In genomic region chr2:161244387-161245236, GRCh38 we compare ENCODE assay signal across 8 cellular contexts.
DNase-seq lines count a peak whose midpoint lies in the region; ATAC-seq and TF ChIP-seq lines count a peak whose summit lies in the region.
"Not testable (repeated sequence)": the region's sequence is repeated elsewhere in the genome, so short reads cannot be mapped to it uniquely, and the experiment has no call there.

No MANE protein-coding gene starts in this region.

- peaks cover 44% of the 10 kb centered on the region for H3K4me1 Mint-ChIP-seq in activated CD8-positive, alpha-beta T cell treated with anti-CD3 and anti-CD28 coated beads, Interleukin-2, amount 10 ng/mL, durations not matched to agents 7 days and 5 days (ENCODE audit: low read depth)
- H3K4me1 Mint-ChIP-seq in memory B cell: peaks cover 36% of the 10 kb centered on the region

- POLR2A ChIA-PET in activated CD8-positive, alpha-beta T cell treated with anti-CD3 and anti-CD28 coated beads, Interleukin-2, amount 10 ng/mL, durations not matched to agents 7 days and 5 days (lab: Charles Lee): interaction anchor here (1.4 kb wide), 1 partner anchor 12 kb away, joined by 4 read pairs; no protein-coding TSS in a partner anchor

- peaks cover 17% of the 10 kb centered on the region for H3K36me3 Mint-ChIP-seq in activated CD8-positive, alpha-beta T cell treated with anti-CD3 and anti-CD28 coated beads, Interleukin-2, amount 10 ng/mL, durations not matched to agents 7 days and 5 days (ENCODE audit: low read depth)
- not testable (repeated sequence) for H3K36me3 Mint-ChIP-seq in memory B cell

- H3K9ac ChIP-seq in duodenal mucosa (ENCODE audit: low read depth in 1 of 2, low read length in 2 of 2): peak overlapping the region; percentile 65 to 73

- H3K27ac ChIP-seq in duodenal mucosa (ENCODE audit: low read depth, low read length): not testable (repeated sequence)

- not testable (repeated sequence) for H3K27me3 ChIP-seq in GM06990 (replicated peaks; ENCODE audit: control insufficient read depth, insufficient read depth, low read length); duodenal mucosa (ENCODE audit: control insufficient read depth in 1 of 2, insufficient read depth in 2 of 2, low read length in 2 of 2)

- not testable (repeated sequence) for H3K36me3 ChIP-seq in GM06990 (ENCODE audit: control insufficient read depth, insufficient read depth, low read length); duodenal mucosa (ENCODE audit: control insufficient read depth in 1 of 2, insufficient read depth in 2 of 2, low read length in 2 of 2)

- TF ChIP-seq CTCF in GM06990 (IDR thresholded peaks at IDR 0.05; ENCODE audit: insufficient read depth, low read length, poor library complexity, severe bottlenecking): not testable (repeated sequence)

- H3K27ac Mint-ChIP-seq in activated CD8-positive, alpha-beta T cell treated with anti-CD3 and anti-CD28 coated beads, Interleukin-2, amount 10 ng/mL, durations not matched to agents 7 days and 5 days: peak overlapping the region; percentile 94
- H3K27ac Mint-ChIP-seq in memory B cell: peak overlapping the region; percentile 93

- CTCF ChIA-PET in activated CD8-positive, alpha-beta T cell treated with anti-CD3 and anti-CD28 coated beads, Interleukin-2, amount 10 ng/mL, durations not matched to agents 7 days and 5 days (lab: Charles Lee): interaction anchor here (0.9 to 2.2 kb wide), 6 partner anchors 19 to 180 kb away, joined by 3 to 16 read pairs (median 5); no protein-coding TSS in a partner anchor

- DNase-seq in GM06990 (ENCODE audit: extremely low read depth, insufficient read length) (peak; percentile 71), memory B cell (ENCODE audit: low spot score in 2 of 2) (peak; percentile 49 to 60)
- DNase-seq in NK-92 treated with Interleukin-12 subunit alpha and Interleukin-12 subunit beta, amount 100 ng/mL, for 24 hours (lab: John Stamatoyannopoulos, UW): peak; percentile 25
- DNase-seq in activated CD8-positive, alpha-beta T cell treated with anti-CD3 and anti-CD28 coated beads, Interleukin-2, amount 10 ng/mL, durations not matched to agents 7 days and 5 days: peak; percentile 78
- peak; percentile 34 to 49 for DNase-seq in stimulated activated CD8-positive, alpha-beta memory T cell treated with anti-CD3 and anti-CD28 coated beads, Interleukin-15, amount 100 ng/mL, for 48 hours (ENCODE audit: low read depth in 2 of 2)

- H3K4me3 ChIP-seq in GM06990 (replicated peaks; ENCODE audit: low read depth, low read length) (peak overlapping the region; percentile 65), duodenal mucosa (ENCODE audit: low read depth in 1 of 2, low read length in 2 of 2) (peak overlapping the region; percentile 73 to 76)

- H3K4me3 Mint-ChIP-seq in activated CD8-positive, alpha-beta T cell treated with anti-CD3 and anti-CD28 coated beads, Interleukin-2, amount 10 ng/mL, durations not matched to agents 7 days and 5 days: peak overlapping the region; percentile 89
- peak overlapping the region; percentile 94 for H3K4me3 Mint-ChIP-seq in memory B cell

- peaks cover 15% of the 10 kb centered on the region for H3K27me3 Mint-ChIP-seq in activated CD8-positive, alpha-beta T cell treated with anti-CD3 and anti-CD28 coated beads, Interleukin-2, amount 10 ng/mL, durations not matched to agents 7 days and 5 days (ENCODE audit: low read depth)
- not testable (repeated sequence) for H3K27me3 Mint-ChIP-seq in memory B cell

- not testable (repeated sequence) for H3K9me3 Mint-ChIP-seq in activated CD8-positive, alpha-beta T cell treated with anti-CD3 and anti-CD28 coated beads, Interleukin-2, amount 10 ng/mL, durations not matched to agents 7 days and 5 days (ENCODE audit: insufficient read depth); memory B cell

- H3K9me3 ChIP-seq in duodenal mucosa (ENCODE audit: control insufficient read depth in 1 of 2, low read length in 2 of 2): not testable (repeated sequence)

- ATAC-seq in GM21381 (IDR thresholded peaks at IDR 0.05; ENCODE audit: unreplicated experiment) (peak; percentile 85), HG03196 (IDR thresholded peaks at IDR 0.05; ENCODE audit: unreplicated experiment) (peak; percentile 81), memory B cell (ENCODE audit: low read depth) (peak; percentile 95)
- peak; percentile 96 for ATAC-seq in activated CD8-positive, alpha-beta T cell treated with anti-CD3 and anti-CD28 coated beads, Interleukin-2, amount 10 ng/mL, durations not matched to agents 7 days and 5 days

- peaks cover 12 to 15% of the 10 kb centered on the region in 2 donors for H3K4me1 ChIP-seq in duodenal mucosa (ENCODE audit: control insufficient read depth in 1 of 2, insufficient read depth in 2 of 2, low read length in 2 of 2)

Comparison
In these comparisons a context has a peak if more than half of its experiments do, and no peak if none do; other contexts are left out.
1. DNase-seq: peak in every context shown above with its lines; median percentile 78 in activated CD8-positive, alpha-beta T cell treated with anti-CD3 and anti-CD28 coated beads, Interleukin-2, amount 10 ng/mL, durations not matched to agents 7 days and 5 days; 71 in GM06990; 54 in memory B cell; 42 in stimulated activated CD8-positive, alpha-beta memory T cell treated with anti-CD3 and anti-CD28 coated beads, Interleukin-15, amount 100 ng/mL, for 48 hours; 25 in NK-92 treated with Interleukin-12 subunit alpha and Interleukin-12 subunit beta, amount 100 ng/mL, for 24 hours.